ENCODE assay signal across 1 cellular context in genomic region chr7:29609162-29610030, GRCh38.
TF ChIP-seq lines count a peak whose summit lies in the region.

No MANE protein-coding gene starts in this region.

TF ChIP-seq in HepG2, 621 proteins besides CTCF, POLR2A, EP300 and RAD21 (continued from another document):
- no peak for TF ChIP-seq PATZ1 (CRISPR knock-in tag; IDR thresholded peaks at IDR 0.05)
TF ChIP-seq in HepG2: peak in this region for 19.
